1 cellular context compared by ENCODE assay signal in genomic region chr4:56978750-56979303, GRCh38.
TF ChIP-seq lines count a peak whose summit lies in the region.

Gene POLR2B, plus strand, starts transcription at chr4:56978896. Its CDS starts 90 bp downstream, at chr4:56978986.

TF ChIP-seq in HepG2, 621 proteins besides CTCF, POLR2A, EP300 and RAD21 (continued from another document and continues in another):
- TF ChIP-seq HMGXB3 (CRISPR knock-in tag; IDR thresholded peaks at IDR 0.05; ENCODE audit: borderline replicate concordance) (no peak), SRSF1 (optimal IDR thresholded peaks at IDR 0.05; ENCODE audit: low read depth, low read length) (no peak), ZNF253 (CRISPR knock-in tag; IDR thresholded peaks at IDR 0.05; ENCODE audit: borderline replicate concordance) (0 out of 2 replicates have a peak, but pooled peaks have one; percentile 37), SMYD3 (CRISPR knock-in tag; IDR thresholded peaks at IDR 0.05) (no peak), XRCC5 (optimal IDR thresholded peaks at IDR 0.05; ENCODE audit: low read length) (peak; percentile 20), RARG (CRISPR knock-in tag; IDR thresholded peaks at IDR 0.05; ENCODE audit: low read depth) (no peak), ZNF724P (CRISPR knock-in tag; IDR thresholded peaks at IDR 0.05; ENCODE audit: borderline replicate concordance) (no peak), ZEB1 (IDR thresholded peaks at IDR 0.05; ENCODE audit: insufficient replicate concordance, low read depth) (no peak), ONECUT2 (CRISPR knock-in tag; IDR thresholded peaks at IDR 0.05) (no peak), IRX3 (CRISPR knock-in tag; IDR thresholded peaks at IDR 0.05; ENCODE audit: borderline replicate concordance, low read depth) (no peak), CC2D1A (CRISPR knock-in tag; IDR thresholded peaks at IDR 0.05) (no peak), SAP130 (CRISPR knock-in tag; IDR thresholded peaks at IDR 0.05; ENCODE audit: low read depth) (peak; percentile 93), THAP11 (CRISPR knock-in tag; IDR thresholded peaks at IDR 0.05) (peak; percentile 85), USF2 (IDR thresholded peaks at IDR 0.05; ENCODE audit: low read depth, low read length) (no peak), USF2 (CRISPR knock-in tag; IDR thresholded peaks at IDR 0.05; ENCODE audit: borderline replicate concordance) (no peak), GMEB1 (CRISPR knock-in tag; IDR thresholded peaks at IDR 0.05; ENCODE audit: borderline replicate concordance) (peak; percentile 80), CREM (IDR thresholded peaks at IDR 0.05) (peak; percentile 83), CREM (CRISPR knock-in tag; IDR thresholded peaks at IDR 0.05) (no peak), ZNF24 (IDR thresholded peaks at IDR 0.05) (no peak), ZNF407 (CRISPR knock-in tag; IDR thresholded peaks at IDR 0.05; ENCODE audit: not compliant biosample characterization) (peak; percentile 39), LRRFIP1 (CRISPR knock-in tag; conservative IDR thresholded peaks at IDR 0.05) (no peak), ZBED4 (CRISPR knock-in tag; IDR thresholded peaks at IDR 0.05; ENCODE audit: borderline replicate concordance) (0 out of 2 replicates have a peak, but pooled peaks have one; percentile 46), ZFX (CRISPR knock-in tag; IDR thresholded peaks at IDR 0.05; ENCODE audit: low read depth) (peak; percentile 98), ZNF10 (CRISPR knock-in tag; IDR thresholded peaks at IDR 0.05; ENCODE audit: borderline replicate concordance, low read depth) (no peak), ZBTB10 (CRISPR knock-in tag; IDR thresholded peaks at IDR 0.05; ENCODE audit: borderline replicate concordance) (no peak), ZNF235 (CRISPR knock-in tag; IDR thresholded peaks at IDR 0.05; ENCODE audit: borderline replicate concordance) (no peak), SUZ12 (IDR thresholded peaks at IDR 0.05; ENCODE audit: low read depth, low read length) (peak; percentile 9; the same call in 1 of the 2 replicates), ZNF773 (CRISPR knock-in tag; IDR thresholded peaks at IDR 0.05; ENCODE audit: borderline replicate concordance) (no peak)
